23 cellular contexts compared by ENCODE assay signal in the genomic region with DNA sequence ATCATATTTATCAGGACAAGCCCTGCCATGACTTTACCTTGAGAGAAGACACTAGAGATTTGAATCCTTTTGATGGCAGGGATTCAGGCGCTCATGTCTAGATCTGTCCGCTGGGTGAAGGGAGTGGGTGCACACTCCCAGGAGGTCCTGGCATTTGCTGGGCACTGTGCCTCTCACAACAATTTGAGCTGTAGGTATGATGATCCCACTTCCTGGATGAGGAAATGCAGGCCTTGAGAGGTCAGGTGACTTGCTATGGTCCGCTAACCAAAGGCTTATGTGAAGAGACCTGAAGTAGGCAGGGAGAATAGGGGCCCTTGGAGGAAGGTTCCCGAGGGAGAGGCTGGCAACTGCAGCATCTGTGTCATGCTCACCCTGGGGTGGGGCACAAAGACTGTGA.
A peak's percentile ranks its signal among the peaks of the same experiment; 100 is the strongest.
DNase-seq lines count a peak whose midpoint lies in the region; ATAC-seq and TF ChIP-seq lines count a peak whose summit lies in the region.
"Had no signal": no experiment of that assay in that cellular context is flagged by ENCODE, and none has a peak within 500 bp of the region (broad histone marks: within the 10 kb centered on the region; RNA-seq: fewer than 3 reads in every experiment).

No MANE protein-coding gene starts in this region.

- DNase-seq in H4 (ENCODE audit: low spot score) (peak; percentile 28), RWPE2 (ENCODE audit: low spot score) (no peak), left lung (no peak), medulla oblongata (ENCODE audit: extremely low spot score) (no peak), GM13976 (ENCODE audit: low spot score) (no peak)
- DNase-seq in central memory CD4-positive, alpha-beta T cell = no peak
- DNase-seq: activated B cell treated with CpG ODN at 0.5 μM for 24 hours; activated naive CD4-positive, alpha-beta T cell treated with anti-CD3 and anti-CD28 coated beads, Interleukin-2, amount 50 U/mL, for 16 hours; amygdala; BE2C; islet precursor cell; Kasumi-1; naive thymus-derived CD8-positive, alpha-beta T cell; NCI-H1930; NCI-H524 treated with DMSO at 0.1 percent for 48 hours; retina; small intestine; stimulated activated CD4-positive, alpha-beta T cell treated with anti-CD3 and anti-CD28 coated beads, Interleukin-2, amount 100 ng/mL, for 24 hours had no signal

- intact Hi-C loops in left lung (cut with DNase I) = no loop called here

- in situ Hi-C loops in GM13976 (cut with MboI; ENCODE audit: low sequenced_read_pairs, unreplicated experiment) = no loop called here

- H3K9me3 ChIP-seq in BLaER1 treated with 17β-estradiol and CSF1 and Interleukin-3, amounts not matched to agents 10 nM and 100 nM (replicated peaks in 1 of 11) = peaks cover 0 to 10% (median 0%) of the 10 kb centered on the region in 11 experiments; a peak in 2 of 22 replicates
- H3K9me3 ChIP-seq in RWPE2 (ENCODE audit: severe bottlenecking) (no peaks in the 10 kb centered on the region), left lung (no peaks in the 10 kb centered on the region)
- H3K9me3 ChIP-seq: BE2C, HAP-1, upper lobe of left lung had no signal

- no peaks in the 10 kb centered on the region for H4K20me1 ChIP-seq in BLaER1 treated with 17β-estradiol and CSF1 and Interleukin-3, amounts not matched to agents 10 nM and 100 nM

- no peaks in the 10 kb centered on the region for H3K27me3 ChIP-seq in BLaER1 treated with 17β-estradiol and CSF1 and Interleukin-3, amounts not matched to agents 10 nM and 100 nM
- no peaks in the 10 kb centered on the region for H3K27me3 ChIP-seq in RWPE2 (ENCODE audit: insufficient read depth, poor library complexity, severe bottlenecking)
- H3K27me3 ChIP-seq in left lung = no peaks in the 10 kb centered on the region
- H3K27me3 ChIP-seq: BE2C, upper lobe of left lung had no signal

- no peak overlapping the region for H3K4me3 ChIP-seq in BLaER1 treated with 17β-estradiol and CSF1 and Interleukin-3, amounts not matched to agents 10 nM and 100 nM
- no peak overlapping the region for H3K4me3 ChIP-seq in RWPE2 (ENCODE audit: severe bottlenecking)
- no peak overlapping the region for H3K4me3 ChIP-seq in left lung
- H3K4me3 ChIP-seq: GM12878, HAP-1, upper lobe of left lung had no signal

- no peaks in the 10 kb centered on the region for H3K36me3 ChIP-seq in BLaER1 treated with 17β-estradiol and CSF1 and Interleukin-3, amounts not matched to agents 10 nM and 100 nM
- H3K36me3 ChIP-seq in RWPE2 (ENCODE audit: low read depth) = no peaks in the 10 kb centered on the region
- no peaks in the 10 kb centered on the region for H3K36me3 ChIP-seq in left lung
- H3K36me3 ChIP-seq: BE2C, HAP-1, upper lobe of left lung had no signal

- no peak overlapping the region for H3K9ac ChIP-seq in BLaER1 treated with 17β-estradiol and CSF1 and Interleukin-3, amounts not matched to agents 10 nM and 100 nM

- H3K4me2 ChIP-seq in BLaER1 treated with 17β-estradiol and CSF1 and Interleukin-3, amounts not matched to agents 10 nM and 100 nM = peak overlapping the region in 9 of 11 experiments; percentile 8 to 52 (median 34); a peak in 9 of 22 replicates

- TF ChIP-seq CTCF in RWPE2 (IDR thresholded peaks at IDR 0.05; ENCODE audit: poor library complexity, severe bottlenecking) (no peak), left lung (IDR thresholded peaks at IDR 0.05) (no peak), GM13976 (IDR thresholded peaks at IDR 0.05; ENCODE audit: borderline replicate concordance, control extremely low read depth, extremely low read depth, insufficient read depth, missing control alignments) (no peak)

- H3K27ac ChIP-seq in BLaER1 treated with 17β-estradiol and CSF1 and Interleukin-3, amounts not matched to agents 10 nM and 100 nM = no peak overlapping the region
- no peak overlapping the region for H3K27ac ChIP-seq in RWPE2 (ENCODE audit: poor library complexity, severe bottlenecking)
- H3K27ac ChIP-seq in left lung = no peak overlapping the region
- H3K27ac ChIP-seq: upper lobe of left lung had no signal

- peak; percentile 40; the same call in 1 of the 3 replicates for ATAC-seq in RWPE2 (ENCODE audit: low read depth)
- ATAC-seq in left lung = peak; percentile 73
- ATAC-seq in GM19452 (IDR thresholded peaks at IDR 0.05; ENCODE audit: unreplicated experiment) = no peak
- ATAC-seq: GM12878; naive thymus-derived CD8-positive, alpha-beta T cell had no signal

- peaks cover 0 to 16% (median 7%) of the 10 kb centered on the region in 10 experiments; a peak in 12 of 20 replicates for H3K4me1 ChIP-seq in BLaER1 treated with 17β-estradiol and CSF1 and Interleukin-3, amounts not matched to agents 10 nM and 100 nM
- H3K4me1 ChIP-seq in RWPE2 (ENCODE audit: insufficient read depth, poor library complexity, severe bottlenecking) (peaks cover 4% of the 10 kb centered on the region), left lung (no peaks in the 10 kb centered on the region)
- H3K4me1 ChIP-seq: BE2C, HAP-1, upper lobe of left lung had no signal
